ENCODE assay signal across 8 cellular contexts in genomic region chr9:68704804-68705635, GRCh38. TPM values are rescaled to one million over a fixed set of nuclear protein-coding genes. Genes with fewer than 3 reads are reported as not detected.
DNase-seq lines count a peak whose midpoint lies in the region; ATAC-seq and TF ChIP-seq lines count a peak whose summit lies in the region.

Gene PIP5K1B, plus strand, starts transcription at chr9:68705240. Its CDS starts 117,375 bp downstream, at chr9:68822615.

- peaks cover 45% of the 10 kb centered on the region for H3K27me3 Mint-ChIP-seq in activated naive CD4-positive, alpha-beta T cell treated with anti-CD3 and anti-CD28 coated beads, Interleukin-2, amount 50 U/mL, for 24 hours

- intact Hi-C loops in heart left ventricle (cut with DNase I) (loop anchor here (1.0 to 10.0 kb wide), 16 partner anchors 42 to 322 kb away; a partner anchor contains a TSS), aorta (cut with DNase I) (loop anchor here (5.0 to 10.0 kb wide), 5 partner anchors 120 to 250 kb away; no protein-coding TSS in a partner anchor)

- H3K27ac Mint-ChIP-seq in activated naive CD4-positive, alpha-beta T cell treated with anti-CD3 and anti-CD28 coated beads, Interleukin-2, amount 50 U/mL, for 24 hours: peak within 1 kb of the TSS; percentile 33

- H4K20me1 ChIP-seq in osteoblast (ENCODE audit: insufficient read depth, low read length): no peaks in the 10 kb centered on the region

- H2AFZ ChIP-seq in osteoblast (ENCODE audit: low read length): no peak within 1 kb of the TSS

- H3K9me3 ChIP-seq in heart left ventricle: no peaks in the 10 kb centered on the region
- no peaks in the 10 kb centered on the region for H3K9me3 ChIP-seq in osteoblast (ENCODE audit: low read depth, low read length)
- H3K9me3 ChIP-seq in aorta (ENCODE audit: control insufficient read depth, low read length): no peaks in the 10 kb centered on the region

- H3K27me3 ChIP-seq in heart left ventricle (peaks cover 0 to 24% (median 5%) of the 10 kb centered on the region in 9 donors), osteoblast (ENCODE audit: insufficient read depth, low read length) (peaks cover 35% of the 10 kb centered on the region), aorta (ENCODE audit: control insufficient read depth in 1 of 2, insufficient read depth in 2 of 2, low read length in 1 of 2) (no peaks in the 10 kb centered on the region)

- in situ Hi-C loops in Caki2 (cut with HindIII; ENCODE audit: low pct_unique_long_range_greater_than_20kb, low sequenced_read_pairs): no loop called here

- peak within 1 kb of the TSS; percentile 44 to 94 (median 68) for H3K4me3 ChIP-seq in heart left ventricle
- peak within 1 kb of the TSS; percentile 56 for H3K4me3 ChIP-seq in osteoblast (ENCODE audit: insufficient read depth, low read length)
- H3K4me3 ChIP-seq in aorta (ENCODE audit: low read length in 2 of 2): peak within 1 kb of the TSS; percentile 61 to 81

- WGBS in heart left ventricle, 4 donors: 0 to 1% (median 0%) methylated on average over 8 to 99 of the region's 99 CpGs
- 0 to 1% methylated on average over 62 to 99 of the region's 99 CpGs for WGBS in aorta, 2 donors

- H3K4me1 ChIP-seq in heart left ventricle: peaks cover 0 to 31% (median 12%) of the 10 kb centered on the region in 12 donors
- H3K4me1 ChIP-seq in osteoblast (ENCODE audit: insufficient read depth, low read length): no peaks in the 10 kb centered on the region
- H3K4me1 ChIP-seq in aorta (ENCODE audit: control insufficient read depth in 1 of 2, insufficient read depth in 2 of 2, low read length in 2 of 2): no peaks in the 10 kb centered on the region

- H3K27ac ChIP-seq in heart left ventricle: peak within 1 kb of the TSS; percentile 71 to 95 (median 88)
- H3K27ac ChIP-seq in osteoblast (ENCODE audit: low read depth, low read length): no peak within 1 kb of the TSS
- H3K27ac ChIP-seq in aorta (ENCODE audit: low read depth in 1 of 2, low read length in 2 of 2): peak within 1 kb of the TSS in 1 of 2 donors; percentile 35

- ATAC-seq in HG03354 (IDR thresholded peaks at IDR 0.05; ENCODE audit: poor library complexity, severe bottlenecking, unreplicated experiment) (peak; percentile 85), heart left ventricle (peak; percentile 57 to 92 (median 86)), aorta (ENCODE audit: low FRiP score) (peak; percentile 87)

- H3K36me3 ChIP-seq in heart left ventricle: no peaks in the 10 kb centered on the region
- H3K36me3 ChIP-seq in osteoblast (ENCODE audit: insufficient read depth, low read length): no peaks in the 10 kb centered on the region
- H3K36me3 ChIP-seq in aorta (ENCODE audit: control insufficient read depth in 1 of 2, insufficient read depth in 2 of 2, low read length in 1 of 2): no peaks in the 10 kb centered on the region

- peak in 1 of 2 donors; percentile 59 for TF ChIP-seq POLR2A in heart left ventricle (IDR thresholded peaks at IDR 0.05)

- DNase-seq in Caki2 (ENCODE audit: low read depth) (peak; percentile 64), GM19238 (ENCODE audit: insufficient read length, low spot score) (peak; percentile 81), NCI-H748 (lab: John Stamatoyannopoulos, UW; ENCODE audit: unreplicated experiment) (peak; percentile 89), heart left ventricle (peak; percentile 76 to 87 (median 84)), osteoblast (ENCODE audit: insufficient read length, low spot score, missing footprints) (peak; percentile 92), aorta (peak; percentile 83 to 87)

- H3K4me3 Mint-ChIP-seq in activated naive CD4-positive, alpha-beta T cell treated with anti-CD3 and anti-CD28 coated beads, Interleukin-2, amount 50 U/mL, for 24 hours: peak within 1 kb of the TSS; percentile 87

- TF ChIP-seq CTCF in heart left ventricle (IDR thresholded peaks at IDR 0.05) (peak in 4 of 12 donors; percentile 19 to 36 (median 24)), osteoblast (IDR thresholded peaks at IDR 0.05; ENCODE audit: extremely low read depth, low read depth, low read length) (no peak)

- H3K36me3 Mint-ChIP-seq in activated naive CD4-positive, alpha-beta T cell treated with anti-CD3 and anti-CD28 coated beads, Interleukin-2, amount 50 U/mL, for 24 hours: no peaks in the 10 kb centered on the region

- peak within 1 kb of the TSS; percentile 57 for H3K4me2 ChIP-seq in osteoblast (ENCODE audit: insufficient read depth, low read length)

- peaks cover 17% of the 10 kb centered on the region for H3K4me1 Mint-ChIP-seq in activated naive CD4-positive, alpha-beta T cell treated with anti-CD3 and anti-CD28 coated beads, Interleukin-2, amount 50 U/mL, for 24 hours

- no peaks in the 10 kb centered on the region for H3K79me2 ChIP-seq in osteoblast (ENCODE audit: insufficient read depth, low read length)

- H3K9me3 Mint-ChIP-seq in activated naive CD4-positive, alpha-beta T cell treated with anti-CD3 and anti-CD28 coated beads, Interleukin-2, amount 50 U/mL, for 24 hours: no peaks in the 10 kb centered on the region

RNA-seq across cellular contexts. Expression of gene PIP5K1B, which starts in this region (rescaled TPM):
- total RNA-seq in Caki2 (2014; rRNA removed; shearing (Covaris generic); ENCODE audit: low replicate concordance): not detected in 2 replicates
- total RNA-seq in heart left ventricle: 10 to 100 TPM; 28.0 to 68.0 (median 47.5) TPM
- polyA plus RNA-seq in heart left ventricle: 10 to 100 TPM in 1 of 2 donors, 1 to 10 TPM in 1; 8.6 to 48.8 TPM
- total RNA-seq in osteoblast: not detected in 2 replicates
- 1 to 10 TPM; 8.2 to 8.8 TPM for total RNA-seq in aorta
- polyA plus RNA-seq in aorta: 10 to 100 TPM in 1 of 2 donors, under 1 TPM in 1; 0.82 to 14.5 TPM

Comparison
In these comparisons a context has a peak if more than half of its experiments do, and no peak if none do; other contexts are left out.
1. Peak in DNase-seq in Caki2; RNA of the gene not detected or under 1 TPM.
2. Peak in DNase-seq, H3K4me3 ChIP-seq and H3K4me2 ChIP-seq in osteoblast; RNA of the gene not detected or under 1 TPM.